12 cellular contexts compared by ENCODE assay signal in genomic region chr14:45716506-45716905, GRCh38.
A peak's percentile ranks its signal among the peaks of the same experiment; 100 is the strongest.
DNase-seq lines count a peak whose midpoint lies in the region; ATAC-seq and TF ChIP-seq lines count a peak whose summit lies in the region.
"Had no signal": no experiment of that assay in that cellular context is flagged by ENCODE, and none has a peak within 500 bp of the region (broad histone marks: within the 10 kb centered on the region; RNA-seq: fewer than 3 reads in every experiment).

No MANE protein-coding gene starts in this region.

- no peaks in the 10 kb centered on the region for H3K9me3 ChIP-seq in transverse colon

- peak; percentile 52 for TF ChIP-seq CTCF in LNCaP clone FGC (IDR thresholded peaks at IDR 0.05; ENCODE audit: control insufficient read depth, extremely low read depth, insufficient read depth)
- no peak for TF ChIP-seq CTCF in WTC11 (IDR thresholded peaks at IDR 0.05)
- TF ChIP-seq CTCF in nephron progenitor cell (IDR thresholded peaks at IDR 0.05), result peak; percentile 47
- TF ChIP-seq CTCF in transverse colon (IDR thresholded peaks at IDR 0.05), result no peak

- no peak for TF ChIP-seq EP300 in transverse colon (IDR thresholded peaks at IDR 0.05; ENCODE audit: low read depth)

- no peak for TF ChIP-seq POLR2A in transverse colon (IDR thresholded peaks at IDR 0.05)

- POLR2A ChIA-PET in WTC11 (lab: Charles Lee), result interaction anchor here (0.7 kb wide), 1 partner anchor 470 kb away, joined by 3 read pairs; no protein-coding TSS in a partner anchor

- H3K9me3 Mint-ChIP-seq in WTC11, result peaks cover 46% of the 10 kb centered on the region
- H3K9me3 Mint-ChIP-seq in nephron progenitor cell, result peaks cover 52% of the 10 kb centered on the region

- H3K4me1 ChIP-seq in transverse colon, result no peaks in the 10 kb centered on the region

- H3K36me3 ChIP-seq in transverse colon, result no peaks in the 10 kb centered on the region

- H3K4me3 ChIP-seq in LNCaP clone FGC (ENCODE audit: low read depth, low read length), result no peak overlapping the region
- H3K4me3 ChIP-seq in transverse colon, result no peak overlapping the region

- CTCF ChIA-PET in WTC11 (lab: Charles Lee), result no interaction called here

- intact Hi-C loops in transverse colon (cut with DNase I; ENCODE audit: low total_unique reads), result no loop called here

- H3K4me1 Mint-ChIP-seq in WTC11 (no peaks in the 10 kb centered on the region), nephron progenitor cell (peaks cover 52% of the 10 kb centered on the region)
- H3K4me1 Mint-ChIP-seq: memory B cell had no signal

- in situ Hi-C loops in transverse colon (cut with MboI; ENCODE audit: low pct_ligation_motif_present in 1 of 4, low pct_unique_long_range_greater_than_20kb in 1 of 4, low sequenced_read_pairs in 3 of 4), result no loop called here

- ATAC-seq in WTC11 (peak; percentile 63), HG03095 (IDR thresholded peaks at IDR 0.05; ENCODE audit: unreplicated experiment) (no peak)
- ATAC-seq: activated T-cell treated with anti-CD3 and anti-CD28 coated beads, Interleukin-2, amount 50 U/mL, for 72 hours; stimulated activated naive CD8-positive, alpha-beta T cell treated with anti-CD3 and anti-CD28 coated beads, Interleukin-15, Interleukin-2, amounts not matched to agents 100 U/mL and 50 U/mL, for 24 hours had no signal

- H3K36me3 Mint-ChIP-seq in WTC11 (peaks cover 9% of the 10 kb centered on the region), nephron progenitor cell (ENCODE audit: low read depth) (peaks cover 29% of the 10 kb centered on the region)
- H3K36me3 Mint-ChIP-seq: memory B cell had no signal

- DNase-seq in ELR (ENCODE audit: low read depth) (peak; percentile 6), LNCaP clone FGC (ENCODE audit: low read depth) (peak; percentile 13), WTC11 (ENCODE audit: low spot score) (no peak), nephron progenitor cell (peak; percentile 51), SW 1271 (lab: John Stamatoyannopoulos, UW) (no peak), NCI-H2081 (lab: John Stamatoyannopoulos, UW) (no peak), transverse colon (no peak)
- DNase-seq: activated T-cell treated with anti-CD3 and anti-CD28 coated beads, Interleukin-2, amount 50 U/mL, for 72 hours; NCI-H524 treated with DMSO at 0.1 percent for 48 hours; stimulated activated naive CD8-positive, alpha-beta T cell treated with anti-CD3 and anti-CD28 coated beads, Interleukin-15, Interleukin-2, amounts not matched to agents 100 U/mL and 50 U/mL, for 24 hours had no signal

- no peak overlapping the region for H3K27ac ChIP-seq in transverse colon

- 74 to 81% methylated on average over 5 to 8 of the region's 8 CpGs for WGBS in transverse colon (ENCODE audit: low coverage in 1 of 2), 2 donors

- H3K27me3 Mint-ChIP-seq in WTC11 (ENCODE audit: low read depth) (no peaks in the 10 kb centered on the region), nephron progenitor cell (ENCODE audit: low read depth, poor library complexity) (peaks cover 9% of the 10 kb centered on the region)
- H3K27me3 Mint-ChIP-seq: memory B cell had no signal

- H3K27ac Mint-ChIP-seq in WTC11 (no peak overlapping the region), nephron progenitor cell (peak overlapping the region; percentile 58)
- H3K27ac Mint-ChIP-seq: activated T-cell treated with anti-CD3 and anti-CD28 coated beads, Interleukin-2, amount 50 U/mL, for 72 hours; memory B cell had no signal

- H3K4me3 Mint-ChIP-seq in WTC11, result no peak overlapping the region
- H3K4me3 Mint-ChIP-seq in nephron progenitor cell, result no peak overlapping the region
- H3K4me3 Mint-ChIP-seq: activated T-cell treated with anti-CD3 and anti-CD28 coated beads, Interleukin-2, amount 50 U/mL, for 72 hours; memory B cell had no signal

- no peaks in the 10 kb centered on the region for H3K27me3 ChIP-seq in transverse colon

TF ChIP-seq in WTC11, 78 proteins besides CTCF, POLR2A, EP300 and RAD21 (continues in another document):
- TF ChIP-seq, protein P1, sequence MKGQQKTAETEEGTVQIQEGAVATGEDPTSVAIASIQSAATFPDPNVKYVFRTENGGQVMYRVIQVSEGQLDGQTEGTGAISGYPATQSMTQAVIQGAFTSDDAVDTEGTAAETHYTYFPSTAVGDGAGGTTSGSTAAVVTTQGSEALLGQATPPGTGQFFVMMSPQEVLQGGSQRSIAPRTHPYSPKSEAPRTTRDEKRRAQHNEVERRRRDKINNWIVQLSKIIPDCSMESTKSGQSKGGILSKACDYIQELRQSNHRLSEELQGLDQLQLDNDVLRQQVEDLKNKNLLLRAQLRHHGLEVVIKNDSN (CRISPR knock-in tag; IDR thresholded peaks at IDR 0.05), result no peak
- TF ChIP-seq PRRX2 (CRISPR knock-in tag; IDR thresholded peaks at IDR 0.05) (no peak), NR2C2 (CRISPR knock-in tag; IDR thresholded peaks at IDR 0.05) (no peak), E2F1 (CRISPR knock-in tag; IDR thresholded peaks at IDR 0.05) (no peak), JUN (CRISPR knock-in tag; IDR thresholded peaks at IDR 0.05) (no peak), IRF2 (CRISPR knock-in tag; IDR thresholded peaks at IDR 0.05; ENCODE audit: borderline replicate concordance, low read depth) (no peak), ZNF263 (CRISPR knock-in tag; IDR thresholded peaks at IDR 0.05; ENCODE audit: low read depth) (no peak)
- TF ChIP-seq, protein P2, sequence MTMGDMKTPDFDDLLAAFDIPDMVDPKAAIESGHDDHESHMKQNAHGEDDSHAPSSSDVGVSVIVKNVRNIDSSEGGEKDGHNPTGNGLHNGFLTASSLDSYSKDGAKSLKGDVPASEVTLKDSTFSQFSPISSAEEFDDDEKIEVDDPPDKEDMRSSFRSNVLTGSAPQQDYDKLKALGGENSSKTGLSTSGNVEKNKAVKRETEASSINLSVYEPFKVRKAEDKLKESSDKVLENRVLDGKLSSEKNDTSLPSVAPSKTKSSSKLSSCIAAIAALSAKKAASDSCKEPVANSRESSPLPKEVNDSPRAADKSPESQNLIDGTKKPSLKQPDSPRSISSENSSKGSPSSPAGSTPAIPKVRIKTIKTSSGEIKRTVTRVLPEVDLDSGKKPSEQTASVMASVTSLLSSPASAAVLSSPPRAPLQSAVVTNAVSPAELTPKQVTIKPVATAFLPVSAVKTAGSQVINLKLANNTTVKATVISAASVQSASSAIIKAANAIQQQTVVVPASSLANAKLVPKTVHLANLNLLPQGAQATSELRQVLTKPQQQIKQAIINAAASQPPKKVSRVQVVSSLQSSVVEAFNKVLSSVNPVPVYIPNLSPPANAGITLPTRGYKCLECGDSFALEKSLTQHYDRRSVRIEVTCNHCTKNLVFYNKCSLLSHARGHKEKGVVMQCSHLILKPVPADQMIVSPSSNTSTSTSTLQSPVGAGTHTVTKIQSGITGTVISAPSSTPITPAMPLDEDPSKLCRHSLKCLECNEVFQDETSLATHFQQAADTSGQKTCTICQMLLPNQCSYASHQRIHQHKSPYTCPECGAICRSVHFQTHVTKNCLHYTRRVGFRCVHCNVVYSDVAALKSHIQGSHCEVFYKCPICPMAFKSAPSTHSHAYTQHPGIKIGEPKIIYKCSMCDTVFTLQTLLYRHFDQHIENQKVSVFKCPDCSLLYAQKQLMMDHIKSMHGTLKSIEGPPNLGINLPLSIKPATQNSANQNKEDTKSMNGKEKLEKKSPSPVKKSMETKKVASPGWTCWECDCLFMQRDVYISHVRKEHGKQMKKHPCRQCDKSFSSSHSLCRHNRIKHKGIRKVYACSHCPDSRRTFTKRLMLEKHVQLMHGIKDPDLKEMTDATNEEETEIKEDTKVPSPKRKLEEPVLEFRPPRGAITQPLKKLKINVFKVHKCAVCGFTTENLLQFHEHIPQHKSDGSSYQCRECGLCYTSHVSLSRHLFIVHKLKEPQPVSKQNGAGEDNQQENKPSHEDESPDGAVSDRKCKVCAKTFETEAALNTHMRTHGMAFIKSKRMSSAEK (CRISPR knock-in tag; IDR thresholded peaks at IDR 0.05; ENCODE audit: borderline replicate concordance), result no peak
- TF ChIP-seq, protein P3, sequence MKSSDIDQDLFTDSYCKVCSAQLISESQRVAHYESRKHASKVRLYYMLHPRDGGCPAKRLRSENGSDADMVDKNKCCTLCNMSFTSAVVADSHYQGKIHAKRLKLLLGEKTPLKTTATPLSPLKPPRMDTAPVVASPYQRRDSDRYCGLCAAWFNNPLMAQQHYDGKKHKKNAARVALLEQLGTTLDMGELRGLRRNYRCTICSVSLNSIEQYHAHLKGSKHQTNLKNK (CRISPR knock-in tag; IDR thresholded peaks at IDR 0.05), result no peak
- TF ChIP-seq, protein P4, sequence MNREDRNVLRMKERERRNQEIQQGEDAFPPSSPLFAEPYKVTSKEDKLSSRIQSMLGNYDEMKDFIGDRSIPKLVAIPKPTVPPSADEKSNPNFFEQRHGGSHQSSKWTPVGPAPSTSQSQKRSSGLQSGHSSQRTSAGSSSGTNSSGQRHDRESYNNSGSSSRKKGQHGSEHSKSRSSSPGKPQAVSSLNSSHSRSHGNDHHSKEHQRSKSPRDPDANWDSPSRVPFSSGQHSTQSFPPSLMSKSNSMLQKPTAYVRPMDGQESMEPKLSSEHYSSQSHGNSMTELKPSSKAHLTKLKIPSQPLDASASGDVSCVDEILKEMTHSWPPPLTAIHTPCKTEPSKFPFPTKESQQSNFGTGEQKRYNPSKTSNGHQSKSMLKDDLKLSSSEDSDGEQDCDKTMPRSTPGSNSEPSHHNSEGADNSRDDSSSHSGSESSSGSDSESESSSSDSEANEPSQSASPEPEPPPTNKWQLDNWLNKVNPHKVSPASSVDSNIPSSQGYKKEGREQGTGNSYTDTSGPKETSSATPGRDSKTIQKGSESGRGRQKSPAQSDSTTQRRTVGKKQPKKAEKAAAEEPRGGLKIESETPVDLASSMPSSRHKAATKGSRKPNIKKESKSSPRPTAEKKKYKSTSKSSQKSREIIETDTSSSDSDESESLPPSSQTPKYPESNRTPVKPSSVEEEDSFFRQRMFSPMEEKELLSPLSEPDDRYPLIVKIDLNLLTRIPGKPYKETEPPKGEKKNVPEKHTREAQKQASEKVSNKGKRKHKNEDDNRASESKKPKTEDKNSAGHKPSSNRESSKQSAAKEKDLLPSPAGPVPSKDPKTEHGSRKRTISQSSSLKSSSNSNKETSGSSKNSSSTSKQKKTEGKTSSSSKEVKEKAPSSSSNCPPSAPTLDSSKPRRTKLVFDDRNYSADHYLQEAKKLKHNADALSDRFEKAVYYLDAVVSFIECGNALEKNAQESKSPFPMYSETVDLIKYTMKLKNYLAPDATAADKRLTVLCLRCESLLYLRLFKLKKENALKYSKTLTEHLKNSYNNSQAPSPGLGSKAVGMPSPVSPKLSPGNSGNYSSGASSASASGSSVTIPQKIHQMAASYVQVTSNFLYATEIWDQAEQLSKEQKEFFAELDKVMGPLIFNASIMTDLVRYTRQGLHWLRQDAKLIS (CRISPR knock-in tag; IDR thresholded peaks at IDR 0.05; ENCODE audit: borderline replicate concordance), result no peak

Comparison
In these comparisons a context has a peak if more than half of its experiments do, and no peak if none do; other contexts are left out.
1. DNase-seq: peak in ELR (single experiment), LNCaP clone FGC (single experiment) and nephron progenitor cell (single experiment); none in WTC11 (single experiment), SW 1271 (0 of 2), NCI-H2081 (0 of 2) and transverse colon (single experiment).
2. CTCF ChIP-seq: peak in LNCaP clone FGC (single experiment) and nephron progenitor cell (single experiment); none in WTC11 (single experiment) and transverse colon (0 of 5).